21 cellular contexts compared by ENCODE assay signal in the genomic region with DNA sequence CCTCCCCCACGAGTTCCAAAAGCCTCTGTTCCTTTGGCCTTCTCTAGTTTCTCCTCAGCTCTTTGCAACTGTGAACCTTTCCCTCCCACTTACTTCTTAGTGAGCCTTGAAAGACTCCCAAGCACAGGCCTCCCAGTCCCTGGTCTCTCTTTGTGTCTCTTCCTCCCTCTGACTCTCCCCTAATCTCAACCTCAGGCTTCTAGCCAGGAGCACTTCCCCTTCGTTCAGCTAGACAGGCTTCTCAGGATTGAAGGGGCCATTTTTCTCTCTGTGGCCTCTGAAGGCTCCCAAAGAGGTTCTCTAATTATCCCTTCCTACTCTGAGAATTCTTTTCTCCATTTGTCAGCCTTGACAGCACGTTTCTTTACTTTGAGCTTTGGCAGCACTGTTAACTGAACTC. TPM values are rescaled to one million over a fixed set of nuclear protein-coding genes. Genes with fewer than 3 reads are reported as not detected.
DNase-seq lines count a peak whose midpoint lies in the region; ATAC-seq, FAIRE-seq and TF ChIP-seq lines count a peak whose summit lies in the region.
"Had no signal": no experiment of that assay in that cellular context is flagged by ENCODE, and none has a peak within 500 bp of the region (broad histone marks: within the 10 kb centered on the region; RNA-seq: fewer than 3 reads in every experiment).

No MANE protein-coding gene starts in this region.

- H3K4me3 Mint-ChIP-seq in type B pancreatic cell, result peak overlapping the region; percentile 1
- H3K4me3 Mint-ChIP-seq: CD8-positive, alpha-beta T cell had no signal

- no peaks in the 10 kb centered on the region for H3K27me3 ChIP-seq in HepG2 (ENCODE audit: control insufficient read depth in 1 of 2, insufficient read depth in 2 of 2, low read length in 2 of 2)
- no peaks in the 10 kb centered on the region for H3K27me3 ChIP-seq in right lobe of liver
- no peaks in the 10 kb centered on the region for H3K27me3 ChIP-seq in mesendoderm (ENCODE audit: insufficient read depth, low read length, poor library complexity)
- H3K27me3 ChIP-seq: BLaER1, MG63 had no signal

- H3K4me3 ChIP-seq in HepG2 (replicated peaks in 1 of 3; ENCODE audit: insufficient read depth in 1 of 3, low read depth in 2 of 3, low read length in 3 of 3), result no peak overlapping the region
- no peak overlapping the region for H3K4me3 ChIP-seq in right lobe of liver
- no peak overlapping the region for H3K4me3 ChIP-seq in mesendoderm (ENCODE audit: low read length)
- H3K4me3 ChIP-seq: BLaER1, MG63 had no signal

- DNase-seq in HepG2 (ENCODE audit: low spot score) (no peak), right lobe of liver (no peak), mesendoderm (peak; percentile 11), type B pancreatic cell (ENCODE audit: extremely low spot score, unreplicated experiment) (no peak), DMS114 treated with DMSO at 0.1 percent for 48 hours (lab: John Stamatoyannopoulos, UW; ENCODE audit: unreplicated experiment) (no peak)
- DNase-seq: CD8-positive, alpha-beta T cell; MG63; NCI-H1092 treated with DMSO at 0.1 percent for 48 hours; NCI-H1694; NCI-H526 treated with DMSO at 0.1 percent for 48 hours; SIG-M5 had no signal

- no peak for ATAC-seq in HepG2
- ATAC-seq in right lobe of liver, result no peak
- ATAC-seq in HG03108 (IDR thresholded peaks at IDR 0.05; ENCODE audit: unreplicated experiment), result no peak
- no peak for ATAC-seq in GM21528 (IDR thresholded peaks at IDR 0.05; ENCODE audit: low FRiP score, unreplicated experiment)
- ATAC-seq: CD8-positive, alpha-beta T cell had no signal

- H3K4ac ChIP-seq in mesendoderm (ENCODE audit: low read depth, low read length), result no peak overlapping the region

- FAIRE-seq in HepG2 (lab: Jason Lieb, UNC), result no peak
- FAIRE-seq: D721Med, GM19239 had no signal

- H3K27me3 Mint-ChIP-seq in type B pancreatic cell, result no peaks in the 10 kb centered on the region

- no peak overlapping the region for H4K5ac ChIP-seq in mesendoderm (ENCODE audit: low read length)

- peak overlapping the region; percentile 79 for H3K27ac Mint-ChIP-seq in type B pancreatic cell
- H3K27ac Mint-ChIP-seq: CD8-positive, alpha-beta T cell had no signal

- H3K23ac ChIP-seq in mesendoderm (ENCODE audit: low read length), result no peak overlapping the region

- H3K9me3 ChIP-seq in HepG2 (ENCODE audit: low read length) (no peaks in the 10 kb centered on the region), right lobe of liver (no peaks in the 10 kb centered on the region)
- H3K9me3 ChIP-seq: BLaER1, MG63 had no signal

- H3K4me1 ChIP-seq in HepG2 (ENCODE audit: insufficient read depth, low read length) (peaks cover 22% of the 10 kb centered on the region), right lobe of liver (no peaks in the 10 kb centered on the region), mesendoderm (ENCODE audit: control insufficient read depth, low read depth, low read length) (no peaks in the 10 kb centered on the region)
- H3K4me1 ChIP-seq: BLaER1 had no signal

- H2BK120ac ChIP-seq in mesendoderm (ENCODE audit: low read depth, low read length), result no peak overlapping the region

- no peak overlapping the region for H4K8ac ChIP-seq in mesendoderm (ENCODE audit: low read depth, low read length)

- peak overlapping the region; percentile 35 for H2AFZ ChIP-seq in HepG2 (ENCODE audit: low read length)

- H3K79me2 ChIP-seq in HepG2 (ENCODE audit: insufficient read depth, low read length) (no peaks in the 10 kb centered on the region), mesendoderm (ENCODE audit: control insufficient read depth, insufficient read depth, low read length) (no peaks in the 10 kb centered on the region)

- POLR2A ChIA-PET in HepG2 (lab: Yijun Ruan, JAX), result no interaction called here

- intact Hi-C loops in HepG2 (cut with micrococcal nuclease; ENCODE audit: unreplicated experiment) (no loop called here), right lobe of liver (cut with DNase I) (no loop called here)

- H3K27ac ChIP-seq in HepG2 (ENCODE audit: extremely low read length, insufficient read depth, low read length) (no peak overlapping the region), right lobe of liver (no peak overlapping the region), cingulate gyrus (ENCODE audit: low read depth, low read length) (peak overlapping the region; percentile 29), mesendoderm (ENCODE audit: low read depth, low read length) (no peak overlapping the region)
- H3K27ac ChIP-seq: BLaER1, KMS-11 had no signal

- TF ChIP-seq CTCF in HepG2 (CRISPR knock-in tag; IDR thresholded peaks at IDR 0.05), result no peak
- no peak for TF ChIP-seq CTCF in right lobe of liver (IDR thresholded peaks at IDR 0.05)
- TF ChIP-seq CTCF in type B pancreatic cell (conservative IDR thresholded peaks at IDR 0.05), result no peak

- 90% methylated on average over 3 of the region's 3 CpGs for WGBS in HepG2 (ENCODE audit: low lambda C conversion rate)
- WGBS in right lobe of liver (ENCODE audit: insufficient coverage, low coverage, low lambda C conversion rate, missing lambda C conversion rate), result 37% methylated on average over 3 of the region's 3 CpGs
- no CpG with 5 or more reads among the region's 3 CpGs for WGBS in mesendoderm (ENCODE audit: extremely low coverage, insufficient coverage, low lambda C conversion rate)

- in situ Hi-C loops in HepG2 (cut with HindIII; ENCODE audit: extremely low pct_ligation_motif_present, low pct_unique_long_range_greater_than_20kb), result no loop called here

- no peak for TF ChIP-seq EP300 in HepG2 (IDR thresholded peaks at IDR 0.05; ENCODE audit: low read depth in 2 of 2, low read length in 2 of 2)
- TF ChIP-seq EP300 in HepG2 (CRISPR knock-in tag; IDR thresholded peaks at IDR 0.05; ENCODE audit: borderline replicate concordance), result no peak

- H3K79me1 ChIP-seq in mesendoderm (ENCODE audit: low read length), result no peaks in the 10 kb centered on the region

- TF ChIP-seq RAD21 in HepG2 (CRISPR knock-in tag; IDR thresholded peaks at IDR 0.05), result no peak

- H4K20me1 ChIP-seq in HepG2 (ENCODE audit: insufficient read depth, low read length), result no peaks in the 10 kb centered on the region
- H4K20me1 ChIP-seq: BLaER1 had no signal

- no peak overlapping the region for H2AK5ac ChIP-seq in mesendoderm (ENCODE audit: low read length)

- H3K9me3 Mint-ChIP-seq in type B pancreatic cell, result peaks cover 10% of the 10 kb centered on the region

- CTCF ChIA-PET in HepG2 (lab: Yijun Ruan, JAX; ENCODE audit: low intra/inter-chr PET ratio, low total read pairs), result no interaction called here

- H3K36me3 Mint-ChIP-seq in type B pancreatic cell, result peaks cover under 1% of the 10 kb centered on the region
- H3K36me3 Mint-ChIP-seq: CD8-positive, alpha-beta T cell had no signal

- H3K18ac ChIP-seq in mesendoderm (ENCODE audit: low read length), result no peak overlapping the region

- no peak overlapping the region for H2BK15ac ChIP-seq in mesendoderm (replicated peaks; ENCODE audit: low read depth)

- H2BK5ac ChIP-seq in mesendoderm (ENCODE audit: low read length), result no peak overlapping the region

- TF ChIP-seq POLR2A in HepG2 (IDR thresholded peaks at IDR 0.05; ENCODE audit: insufficient read depth in 1 of 2, low read depth in 2 of 2, low read length in 2 of 2), result no peak
- no peak for TF ChIP-seq POLR2A in right lobe of liver (IDR thresholded peaks at IDR 0.05)

- H3K9ac ChIP-seq in HepG2 (ENCODE audit: insufficient read depth, low read depth, low read length), result no peak overlapping the region
- no peak overlapping the region for H3K9ac ChIP-seq in mesendoderm (ENCODE audit: low read length)
- H3K9ac ChIP-seq: BLaER1, KMS-11 had no signal

- H3K4me2 ChIP-seq in HepG2 (ENCODE audit: low read depth, low read length), result no peak overlapping the region
- no peak overlapping the region for H3K4me2 ChIP-seq in mesendoderm (ENCODE audit: low read length)
- H3K4me2 ChIP-seq: BLaER1, KMS-11 had no signal

- no peak overlapping the region for H3K56ac ChIP-seq in mesendoderm (ENCODE audit: low read length)

- BruUV-seq in HepG2 (replicated peaks; lab: Mats Ljungman, UMichigan), result no TSS peak

- peaks cover 16% of the 10 kb centered on the region for H3K4me1 Mint-ChIP-seq in type B pancreatic cell (ENCODE audit: unreplicated experiment)

- no peaks in the 10 kb centered on the region for H3K36me3 ChIP-seq in HepG2 (replicated peaks in 1 of 2; ENCODE audit: control insufficient read depth in 1 of 2, insufficient read depth in 2 of 2, low read length in 2 of 2)
- no peaks in the 10 kb centered on the region for H3K36me3 ChIP-seq in right lobe of liver
- H3K36me3 ChIP-seq in mesendoderm (ENCODE audit: control insufficient read depth, insufficient read depth, low read length), result no peaks in the 10 kb centered on the region
- H3K36me3 ChIP-seq: BLaER1, MG63 had no signal

TF ChIP-seq in HepG2, 621 proteins besides CTCF, POLR2A, EP300 and RAD21 (continues in another document):
- TF ChIP-seq ZNF101 (CRISPR knock-in tag; IDR thresholded peaks at IDR 0.05; ENCODE audit: borderline replicate concordance, low read depth), result no peak
- no peak for TF ChIP-seq PHB2 (IDR thresholded peaks at IDR 0.05; ENCODE audit: partially characterized antibody)

RNA-seq across cellular contexts. Expression of a gene that starts 50.2 kb away (rescaled TPM):
- total RNA-seq in HepG2 (2016; rRNA removed; fragmentation: Illumina TruSeq; extraction: Trizol), result 40.6 and 55.7 TPM in 2 replicates
- total RNA-seq in HepG2 (2016; cell fraction: cytosol; rRNA removed; fragmentation: Illumina TruSeq; extraction: Trizol; ENCODE audit: low read depth), result 16.9 and 17.7 TPM in 2 replicates
- total RNA-seq in HepG2 (2016; cell fraction: insoluble cytoplasmic fraction; rRNA removed; fragmentation: Illumina TruSeq; extraction: Trizol), result 42.3 and 58.0 TPM in 2 replicates
- total RNA-seq in HepG2 (2016; cell fraction: membrane; rRNA removed; fragmentation: Illumina TruSeq; extraction: Trizol), result 43.2 and 46.3 TPM in 2 replicates
- total RNA-seq in HepG2 (2016; cell fraction: nucleus; rRNA removed; fragmentation: Illumina TruSeq; extraction: Trizol), result 52.9 and 59.2 TPM in 2 replicates
- polyA plus RNA-seq in HepG2 (2011; rRNA removed), result 56.9 and 78.5 TPM in 2 replicates
- polyA plus RNA-seq in HepG2 (2011; cell fraction: cytosol; rRNA removed), result 36.6 and 67.7 TPM in 2 replicates
- polyA plus RNA-seq in HepG2 (2011; cell fraction: nucleus; rRNA removed), result 24.8 and 28.7 TPM in 2 replicates
- 88.6 and 96.5 TPM in 2 replicates for polyA plus RNA-seq in HepG2 (2012)
- 17.2 and 22.6 TPM in 2 replicates for polyA plus RNA-seq in HepG2 (2016; cell fraction: cytosol; fragmentation: Illumina TruSeq; extraction: Trizol; ENCODE audit: low read depth)
- polyA plus RNA-seq in HepG2 (2016; cell fraction: insoluble cytoplasmic fraction; fragmentation: Illumina TruSeq; extraction: Trizol; ENCODE audit: low read depth), result 94.0 and 99.4 TPM in 2 replicates
- polyA plus RNA-seq in HepG2 (2016; cell fraction: membrane; fragmentation: Illumina TruSeq; extraction: Trizol; ENCODE audit: low read depth), result 36.8 and 37.8 TPM in 2 replicates
- 48.4 and 51.0 TPM in 2 replicates for polyA plus RNA-seq in HepG2 (2016; cell fraction: nucleus; fragmentation: Illumina TruSeq; extraction: Trizol; ENCODE audit: insufficient read depth, low read depth)
- 72.4 TPM in 1 of 2 replicates, not detected in the other for polyA minus RNA-seq in HepG2 (2011; rRNA and poly(A)+ RNA removed; ENCODE audit: low replicate concordance)
- 89.7 and 93.4 TPM in 2 replicates for polyA minus RNA-seq in HepG2 (2011; cell fraction: cytosol; rRNA and poly(A)+ RNA removed)
- 203 and 263 TPM in 2 replicates for polyA minus RNA-seq in HepG2 (2011; cell fraction: nucleus; rRNA and poly(A)+ RNA removed)
- total RNA-seq in right lobe of liver, result under 1 TPM; 0.49 to 1.00 (median 0.75) TPM
- 0.34 TPM for polyA plus RNA-seq in mesendoderm (2013, experiment 1 of 2)
- 0.32 TPM for polyA plus RNA-seq in mesendoderm (2013, experiment 2 of 2)
- total RNA-seq in type B pancreatic cell (ENCODE audit: low replicate concordance), result 14.3 and 23.8 TPM in 2 replicates
- total RNA-seq: A172; CD8-positive, alpha-beta T cell; OCI-LY7; RPMI7951 had no signal
